Comparison of ENCODE assay signal across 9 cellular contexts in genomic region chr16:19130852-19131808, GRCh38. TPM values are rescaled to one million over a fixed set of nuclear protein-coding genes. Genes with fewer than 3 reads are reported as not detected.
DNase-seq lines count a peak whose midpoint lies in the region; ATAC-seq, FAIRE-seq and TF ChIP-seq lines count a peak whose summit lies in the region.
"Had no signal": no experiment of that assay in that cellular context is flagged by ENCODE, and none has a peak within 500 bp of the region (broad histone marks: within the 10 kb centered on the region; RNA-seq: fewer than 3 reads in every experiment).

No MANE protein-coding gene starts in this region.

- H3K27me3 ChIP-seq in fibroblast of lung (ENCODE audit: control insufficient read depth, insufficient read depth, low read length): no peaks in the 10 kb centered on the region
- no peaks in the 10 kb centered on the region for H3K27me3 ChIP-seq in neural progenitor cell
- no peaks in the 10 kb centered on the region for H3K27me3 ChIP-seq in CD8-positive, alpha-beta T cell (ENCODE audit: insufficient read depth, low read length)

- POLR2A ChIA-PET in CD8-positive, alpha-beta T cell (lab: Charles Lee): interaction anchor here (0.6 kb wide), 1 partner anchor 16 kb away, joined by 5 read pairs; no protein-coding TSS in a partner anchor

- H3K4me2 ChIP-seq in fibroblast of lung (ENCODE audit: extremely low read depth, insufficient read depth, low read length) (peak overlapping the region; percentile 89), neural progenitor cell (no peak overlapping the region)

- H2AFZ ChIP-seq in fibroblast of lung (ENCODE audit: low read length) (peak overlapping the region; percentile 71), neural progenitor cell (replicated peaks) (no peak overlapping the region)

- H4K20me1 ChIP-seq in fibroblast of lung (ENCODE audit: control insufficient read depth, extremely low read depth, insufficient read depth, low read length): no peaks in the 10 kb centered on the region
- no peaks in the 10 kb centered on the region for H4K20me1 ChIP-seq in neural progenitor cell (ENCODE audit: low read depth)

- H3K4me1 ChIP-seq in fibroblast of lung (ENCODE audit: control insufficient read depth, extremely low read depth, insufficient read depth, low read length) (peaks cover 19% of the 10 kb centered on the region), neural progenitor cell (peaks cover 6% of the 10 kb centered on the region)
- peaks cover 5% of the 10 kb centered on the region for H3K4me1 ChIP-seq in CD8-positive, alpha-beta T cell (ENCODE audit: insufficient read depth, low read length)

- no peaks in the 10 kb centered on the region for H3K36me3 Mint-ChIP-seq in T-helper 1 cell treated with Interleukin-12 subunit alpha and Interleukin-12 subunit beta and Interleukin-4 antibody, amounts not matched to agents 30 μg/mL and 1 μg/mL, for 36 hours (ENCODE audit: low read depth)
- no peaks in the 10 kb centered on the region for H3K36me3 Mint-ChIP-seq in neural progenitor cell
- H3K36me3 Mint-ChIP-seq in progenitor cell of endocrine pancreas (ENCODE audit: insufficient read depth): no peaks in the 10 kb centered on the region
- no peaks in the 10 kb centered on the region for H3K36me3 Mint-ChIP-seq in CD8-positive, alpha-beta T cell

- H3K79me2 ChIP-seq in fibroblast of lung (ENCODE audit: control insufficient read depth, insufficient read depth, low read length) (no peaks in the 10 kb centered on the region), neural progenitor cell (ENCODE audit: low read depth) (no peaks in the 10 kb centered on the region)

- ATAC-seq in CD8-positive, alpha-beta T cell: no peak

- TF ChIP-seq CTCF in fibroblast of lung (conservative IDR thresholded peaks at IDR 0.05 in 1 of 2, IDR thresholded peaks at IDR 0.05 in 1 of 2; ENCODE audit: low read depth in 1 of 2, low read length in 2 of 2) (no peak), neural progenitor cell (IDR thresholded peaks at IDR 0.05) (no peak), progenitor cell of endocrine pancreas (IDR thresholded peaks at IDR 0.05; ENCODE audit: unreplicated experiment) (no peak)
- no peak for TF ChIP-seq CTCF in CD8-positive, alpha-beta T cell (IDR thresholded peaks at IDR 0.05)

- no peaks in the 10 kb centered on the region for H3F3A ChIP-seq in neural progenitor cell (ENCODE audit: low read depth)

- H3K4me1 Mint-ChIP-seq in T-helper 1 cell treated with Interleukin-12 subunit alpha and Interleukin-12 subunit beta and Interleukin-4 antibody, amounts not matched to agents 30 μg/mL and 1 μg/mL, for 36 hours (ENCODE audit: low read depth): peaks cover 43% of the 10 kb centered on the region
- H3K4me1 Mint-ChIP-seq in neural progenitor cell (peaks cover 46% of the 10 kb centered on the region), progenitor cell of endocrine pancreas (ENCODE audit: low read depth) (peaks cover under 1% of the 10 kb centered on the region)
- peaks cover 8% of the 10 kb centered on the region for H3K4me1 Mint-ChIP-seq in CD8-positive, alpha-beta T cell (ENCODE audit: low read depth)

- H3K9ac ChIP-seq in fibroblast of lung (ENCODE audit: insufficient read depth, low read length) (peak overlapping the region; percentile 45), neural progenitor cell (no peak overlapping the region)

- H3K9me3 Mint-ChIP-seq in T-helper 1 cell treated with Interleukin-12 subunit alpha and Interleukin-12 subunit beta and Interleukin-4 antibody, amounts not matched to agents 30 μg/mL and 1 μg/mL, for 36 hours: no peaks in the 10 kb centered on the region
- H3K9me3 Mint-ChIP-seq in neural progenitor cell (peaks cover 6% of the 10 kb centered on the region), progenitor cell of endocrine pancreas (ENCODE audit: low read depth) (no peaks in the 10 kb centered on the region)
- H3K9me3 Mint-ChIP-seq in CD8-positive, alpha-beta T cell: no peaks in the 10 kb centered on the region

- peak overlapping the region; percentile 78 for H3K27ac Mint-ChIP-seq in T-helper 1 cell treated with Interleukin-12 subunit alpha and Interleukin-12 subunit beta and Interleukin-4 antibody, amounts not matched to agents 30 μg/mL and 1 μg/mL, for 36 hours
- H3K27ac Mint-ChIP-seq in neural progenitor cell (peak overlapping the region; percentile 42), progenitor cell of endocrine pancreas (no peak overlapping the region)
- no peak overlapping the region for H3K27ac Mint-ChIP-seq in CD8-positive, alpha-beta T cell

- H3K27ac ChIP-seq in fibroblast of lung (ENCODE audit: insufficient read depth, low read length): peak overlapping the region; percentile 84
- no peak overlapping the region for H3K27ac ChIP-seq in neural progenitor cell
- no peak overlapping the region for H3K27ac ChIP-seq in CD8-positive, alpha-beta T cell (ENCODE audit: low read depth, low read length)

- DNase-seq in stimulated activated CD4-positive, alpha-beta T cell treated with anti-CD3 and anti-CD28 coated beads, Interleukin-15, amount 100 ng/mL, for 24 hours: peak; percentile 18
- DNase-seq in stimulated activated CD4-positive, alpha-beta T cell treated with anti-CD3 and anti-CD28 coated beads, Interleukin-1b, Interleukin-23, amount 100 ng/mL, for 48 hours: no peak
- DNase-seq in fibroblast of lung (ENCODE audit: low read depth in 2 of 2) (peak; percentile 77 to 84), neural progenitor cell (ENCODE audit: low spot score) (no peak), frontal cortex (ENCODE audit: low spot score in 2 of 2) (no peak), progenitor cell of endocrine pancreas (ENCODE audit: low spot score, unreplicated experiment) (no peak)
- no peak for DNase-seq in CD8-positive, alpha-beta T cell

- H3K4me3 Mint-ChIP-seq in T-helper 1 cell treated with Interleukin-12 subunit alpha and Interleukin-12 subunit beta and Interleukin-4 antibody, amounts not matched to agents 30 μg/mL and 1 μg/mL, for 36 hours: peak overlapping the region; percentile 47
- H3K4me3 Mint-ChIP-seq in neural progenitor cell: no peak overlapping the region
- no peak overlapping the region for H3K4me3 Mint-ChIP-seq in progenitor cell of endocrine pancreas (ENCODE audit: low read depth)
- H3K4me3 Mint-ChIP-seq in CD8-positive, alpha-beta T cell: no peak overlapping the region

- H3K9me3 ChIP-seq in fibroblast of lung (ENCODE audit: control insufficient read depth, insufficient read depth, low read depth, low read length) (no peaks in the 10 kb centered on the region), neural progenitor cell (ENCODE audit: low read depth) (no peaks in the 10 kb centered on the region)
- H3K9me3 ChIP-seq in CD8-positive, alpha-beta T cell (ENCODE audit: low read length): no peaks in the 10 kb centered on the region

- CTCF ChIA-PET in CD8-positive, alpha-beta T cell (lab: Charles Lee): no interaction called here

- FAIRE-seq in frontal cortex (lab: Jason Lieb, UNC): no peak
- FAIRE-seq: GM18507 had no signal

- intact Hi-C loops in CD8-positive, alpha-beta T cell (cut with DNase I, micrococcal nuclease): no loop called here

- H3K36me3 ChIP-seq in fibroblast of lung (ENCODE audit: control insufficient read depth, insufficient read depth, low read length) (no peaks in the 10 kb centered on the region), neural progenitor cell (no peaks in the 10 kb centered on the region)
- H3K36me3 ChIP-seq in CD8-positive, alpha-beta T cell (ENCODE audit: insufficient read depth, low read length): no peaks in the 10 kb centered on the region

- no peaks in the 10 kb centered on the region for H3K27me3 Mint-ChIP-seq in T-helper 1 cell treated with Interleukin-12 subunit alpha and Interleukin-12 subunit beta and Interleukin-4 antibody, amounts not matched to agents 30 μg/mL and 1 μg/mL, for 36 hours (ENCODE audit: low read depth)
- H3K27me3 Mint-ChIP-seq in neural progenitor cell (ENCODE audit: insufficient read depth, low read depth) (peaks cover 4% of the 10 kb centered on the region), progenitor cell of endocrine pancreas (peaks cover 22% of the 10 kb centered on the region)
- H3K27me3 Mint-ChIP-seq in CD8-positive, alpha-beta T cell (ENCODE audit: low read depth): peaks cover under 1% of the 10 kb centered on the region

- peak overlapping the region in 3 of 4 experiments; percentile 25 to 37 (median 26) for H3K4me3 ChIP-seq in fibroblast of lung (replicated peaks in 1 of 4; ENCODE audit: control extremely low read depth in 1 of 4, insufficient read depth in 1 of 4, low read depth in 3 of 4, low read length in 4 of 4)
- H3K4me3 ChIP-seq in neural progenitor cell: no peak overlapping the region
- no peak overlapping the region for H3K4me3 ChIP-seq in CD8-positive, alpha-beta T cell (ENCODE audit: low read depth, low read length)

RNA-seq across cellular contexts. Expression of gene ITPRIPL2, which starts 17.4 kb away (rescaled TPM):
- total RNA-seq in fibroblast of lung: 41.3 and 42.1 TPM in 2 replicates
- polyA plus RNA-seq in fibroblast of lung: 19.8 and 23.1 TPM in 2 replicates
- 14.1 and 19.1 TPM in 2 replicates for polyA plus RNA-seq in fibroblast of lung (2012)
- polyA minus RNA-seq in fibroblast of lung (ENCODE audit: low replicate concordance): 12.9 and 15.8 TPM in 2 replicates
- total RNA-seq in neural progenitor cell (ENCODE audit: low replicate concordance): 3.7 and 5.4 TPM in 2 replicates
- total RNA-seq in frontal cortex: 3.3 TPM
- total RNA-seq in progenitor cell of endocrine pancreas: 12.0 and 13.8 TPM in 2 replicates
- total RNA-seq in CD8-positive, alpha-beta T cell: under 1 TPM; 0.22 to 0.35 TPM

RNA-seq across cellular contexts. Expression of gene SYT17, which starts 36.9 kb away (rescaled TPM):
- total RNA-seq in fibroblast of lung (0.26 and 0.33 TPM in 2 replicates), neural progenitor cell (ENCODE audit: low replicate concordance) (7.2 TPM in 2 replicates), frontal cortex (8.2 TPM), progenitor cell of endocrine pancreas (6.6 and 10.7 TPM in 2 replicates)
- 0.15 TPM in 1 of 2 replicates, not detected in the other for polyA plus RNA-seq in fibroblast of lung
- not detected in 2 replicates for polyA plus RNA-seq in fibroblast of lung (2012)
- polyA minus RNA-seq in fibroblast of lung (ENCODE audit: low replicate concordance): not detected in 2 replicates
- not detected for total RNA-seq in CD8-positive, alpha-beta T cell

Comparison
In these comparisons a context has a peak if more than half of its experiments do, and no peak if none do; other contexts are left out.
1. DNase-seq: peak in stimulated activated CD4-positive, alpha-beta T cell treated with anti-CD3 and anti-CD28 coated beads, Interleukin-15, amount 100 ng/mL, for 24 hours (single experiment) and fibroblast of lung (2 of 2); none in stimulated activated CD4-positive, alpha-beta T cell treated with anti-CD3 and anti-CD28 coated beads, Interleukin-1b, Interleukin-23, amount 100 ng/mL, for 48 hours (single experiment), neural progenitor cell (single experiment), frontal cortex (0 of 2), progenitor cell of endocrine pancreas (single experiment) and CD8-positive, alpha-beta T cell (0 of 7).
2. H3K27ac Mint-ChIP-seq: peak in T-helper 1 cell treated with Interleukin-12 subunit alpha and Interleukin-12 subunit beta and Interleukin-4 antibody, amounts not matched to agents 30 μg/mL and 1 μg/mL, for 36 hours (single experiment) and neural progenitor cell (single experiment); none in progenitor cell of endocrine pancreas (single experiment) and CD8-positive, alpha-beta T cell (single experiment).
3. H3K4me3 ChIP-seq: peak in fibroblast of lung (3 of 4); none in neural progenitor cell (single experiment) and CD8-positive, alpha-beta T cell (single experiment).